17 cellular contexts compared by ENCODE assay signal in the genomic region with DNA sequence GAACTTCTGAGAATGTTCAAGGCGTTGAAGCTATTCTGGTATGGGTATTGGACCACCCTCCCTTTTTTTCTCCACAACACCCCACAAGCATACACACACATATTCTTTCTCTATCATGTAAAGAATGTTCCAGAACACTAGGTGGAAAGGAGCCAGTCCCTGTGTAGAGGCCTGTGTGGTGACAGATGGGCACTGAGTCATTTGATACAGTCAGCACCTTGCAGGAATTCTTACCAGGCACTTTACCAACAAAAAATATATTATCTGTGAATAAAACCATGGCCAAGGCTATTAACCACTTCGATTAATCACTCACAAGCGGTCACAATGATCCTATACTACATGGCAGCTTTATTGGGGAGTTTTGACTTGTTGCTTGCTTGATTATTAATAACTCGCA.
"Had no signal": no experiment of that assay in that cellular context is flagged by ENCODE, and none has a peak within 500 bp of the region (broad histone marks: within the 10 kb centered on the region; RNA-seq: fewer than 3 reads in every experiment).

No MANE protein-coding gene starts in this region.

- H3K27ac ChIP-seq: ascending aorta, cardiac muscle cell, esophagus squamous epithelium, transverse colon, VCaP had no signal

- ATAC-seq: activated CD8-positive, alpha-beta memory T cell treated with anti-CD3 and anti-CD28 coated beads, Interleukin-2, amount 10 ng/mL, durations not matched to agents 7 days and 5 days; activated naive CD8-positive, alpha-beta T cell treated with anti-CD3 and anti-CD28 coated beads, Interleukin-2, amount 50 U/mL, for 24 hours; natural killer cell treated with Interleukin-12 subunit alpha and Interleukin-12 subunit beta and Interleukin-15 and Interleukin-18, amount 100 ng/mL, for 72 hours had no signal

- H3K4me1 Mint-ChIP-seq: activated CD8-positive, alpha-beta memory T cell treated with anti-CD3 and anti-CD28 coated beads, Interleukin-2, amount 10 ng/mL, durations not matched to agents 7 days and 5 days; activated naive CD8-positive, alpha-beta T cell treated with anti-CD3 and anti-CD28 coated beads, Interleukin-2, amount 50 U/mL, for 24 hours had no signal

- H3K27me3 Mint-ChIP-seq: activated CD4-positive, alpha-beta memory T cell treated with anti-CD3 and anti-CD28 coated beads for 36 hours; activated naive CD8-positive, alpha-beta T cell treated with anti-CD3 and anti-CD28 coated beads, Interleukin-2, amount 50 U/mL, for 24 hours had no signal

- H3K4me3 ChIP-seq: ascending aorta, cardiac muscle cell, esophagus squamous epithelium, transverse colon had no signal

- H3K36me3 ChIP-seq: ascending aorta, cardiac muscle cell, esophagus squamous epithelium, transverse colon had no signal

- H3K27ac Mint-ChIP-seq: activated CD4-positive, alpha-beta memory T cell treated with anti-CD3 and anti-CD28 coated beads for 36 hours; activated CD8-positive, alpha-beta memory T cell treated with anti-CD3 and anti-CD28 coated beads, Interleukin-2, amount 10 ng/mL, durations not matched to agents 7 days and 5 days; activated naive CD4-positive, alpha-beta T cell treated with anti-CD3 and anti-CD28 coated beads for 36 hours; activated naive CD8-positive, alpha-beta T cell treated with anti-CD3 and anti-CD28 coated beads, Interleukin-2, amount 50 U/mL, for 24 hours; activated T-helper 2 cell treated with anti-CD3 and anti-CD28 coated beads, Interferon-gamma antibody, Interleukin-2, Interleukin-4, amounts not matched to agents 10 μg/mL and 5 μg/mL and 100 μg/mL, durations not matched to agents 14 hours and 24 hours and 36 hours; natural killer cell treated with Interleukin-12 subunit alpha and Interleukin-12 subunit beta and Interleukin-15 and Interleukin-18, amount 100 ng/mL, for 72 hours had no signal

- H3K4me1 ChIP-seq: ascending aorta, esophagus squamous epithelium, transverse colon had no signal

- H3K36me3 Mint-ChIP-seq: activated CD4-positive, alpha-beta memory T cell treated with anti-CD3 and anti-CD28 coated beads for 36 hours; activated CD8-positive, alpha-beta memory T cell treated with anti-CD3 and anti-CD28 coated beads, Interleukin-2, amount 10 ng/mL, durations not matched to agents 7 days and 5 days; natural killer cell treated with Interleukin-12 subunit alpha and Interleukin-12 subunit beta and Interleukin-15 and Interleukin-18, amount 100 ng/mL, for 72 hours had no signal

- H3K9me3 ChIP-seq: ascending aorta, esophagus squamous epithelium, transverse colon had no signal

- H3K9me3 Mint-ChIP-seq: activated CD4-positive, alpha-beta memory T cell treated with anti-CD3 and anti-CD28 coated beads for 36 hours; activated naive CD4-positive, alpha-beta T cell treated with anti-CD3 and anti-CD28 coated beads for 36 hours; activated naive CD8-positive, alpha-beta T cell treated with anti-CD3 and anti-CD28 coated beads, Interleukin-2, amount 50 U/mL, for 24 hours; activated T-helper 2 cell treated with anti-CD3 and anti-CD28 coated beads, Interferon-gamma antibody, Interleukin-2, Interleukin-4, amounts not matched to agents 10 μg/mL and 5 μg/mL and 100 μg/mL, durations not matched to agents 14 hours and 24 hours and 36 hours; natural killer cell treated with Interleukin-12 subunit alpha and Interleukin-12 subunit beta and Interleukin-15 and Interleukin-18, amount 100 ng/mL, for 72 hours had no signal

- DNase-seq: activated CD4-positive, alpha-beta memory T cell treated with anti-CD3 and anti-CD28 coated beads for 36 hours; activated CD8-positive, alpha-beta memory T cell treated with anti-CD3 and anti-CD28 coated beads, Interleukin-2, amount 10 ng/mL, durations not matched to agents 7 days and 5 days; activated naive CD4-positive, alpha-beta T cell treated with anti-CD3 and anti-CD28 coated beads for 36 hours; activated naive CD8-positive, alpha-beta T cell treated with anti-CD3 and anti-CD28 coated beads, Interleukin-2, amount 50 U/mL, for 24 hours; activated T-cell treated with anti-CD3 and anti-CD28 coated beads, Interleukin-2, amount 50 U/mL, for 1 hour; esophagus squamous epithelium; hippocampal formation; mesendoderm; posterior cingulate gyrus; stimulated activated CD4-positive, alpha-beta T cell treated with anti-CD3 and anti-CD28 coated beads, Interleukin-4, amount 100 ng/mL, for 1 hour; stimulated activated naive CD4-positive, alpha-beta T cell treated with Interleukin-2 at 50 U/mL for 16 hours; transverse colon had no signal

- H3K27me3 ChIP-seq: ascending aorta, cardiac muscle cell, esophagus squamous epithelium, transverse colon had no signal

- H3K4me3 Mint-ChIP-seq: activated CD4-positive, alpha-beta memory T cell treated with anti-CD3 and anti-CD28 coated beads for 36 hours; activated CD8-positive, alpha-beta memory T cell treated with anti-CD3 and anti-CD28 coated beads, Interleukin-2, amount 10 ng/mL, durations not matched to agents 7 days and 5 days; activated naive CD4-positive, alpha-beta T cell treated with anti-CD3 and anti-CD28 coated beads for 36 hours; activated naive CD8-positive, alpha-beta T cell treated with anti-CD3 and anti-CD28 coated beads, Interleukin-2, amount 50 U/mL, for 24 hours; natural killer cell treated with Interleukin-12 subunit alpha and Interleukin-12 subunit beta and Interleukin-15 and Interleukin-18, amount 100 ng/mL, for 72 hours had no signal
